Comparison of ENCODE assay signal across 26 cellular contexts in the genomic region with DNA sequence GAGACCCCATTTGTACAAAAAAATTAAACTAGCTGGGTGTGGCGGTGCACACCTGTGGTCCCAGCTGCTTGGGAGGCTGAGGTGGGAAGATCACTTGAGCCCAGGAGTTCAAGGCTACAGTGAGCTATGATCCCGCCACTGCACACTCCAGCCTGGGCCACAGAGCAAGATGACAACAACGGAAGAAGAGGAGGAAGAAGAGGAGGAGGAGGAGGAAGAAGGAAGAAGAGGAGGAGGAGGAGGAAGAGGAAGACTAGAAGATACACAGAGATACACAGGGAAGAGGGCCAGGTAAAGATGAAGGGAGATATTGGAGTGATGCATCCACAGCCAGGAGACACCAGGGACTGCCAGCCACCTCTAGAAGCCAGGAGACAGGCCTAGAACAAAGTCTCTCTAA.
"Had no signal": no experiment of that assay in that cellular context is flagged by ENCODE, and none has a peak within 500 bp of the region (broad histone marks: within the 10 kb centered on the region; RNA-seq: fewer than 3 reads in every experiment).

No MANE protein-coding gene starts in this region.

- ATAC-seq: effector memory CD8-positive, alpha-beta T cell; esophagus mucosa; gastrocnemius medialis; heart right ventricle; left cardiac atrium; left lung; left ventricle myocardium superior; lower lobe of right lung had no signal

- H3K27ac Mint-ChIP-seq: dendritic cell treated with granulocyte-macrophage colony-stimulating factor and Interleukin-4, amounts not matched to agents 40 ng/mL and 50 ng/mL, for 4 days; effector memory CD8-positive, alpha-beta T cell; endodermal cell; memory B cell had no signal

- H3K27me3 ChIP-seq: colonic mucosa, gastrocnemius medialis, heart right ventricle, left lung had no signal

- FAIRE-seq: endometrium, islet of Langerhans, keratinocyte had no signal

- H3K9me3 Mint-ChIP-seq: effector memory CD8-positive, alpha-beta T cell had no signal

- H3K4me1 Mint-ChIP-seq: endodermal cell, memory B cell had no signal

- H3K4me1 ChIP-seq: colonic mucosa, gastrocnemius medialis, heart right ventricle, left lung, lower lobe of right lung had no signal

- H3K27ac ChIP-seq: colonic mucosa, epithelial cell of prostate, gastrocnemius medialis, heart right ventricle, left lung, lower lobe of right lung had no signal

- H3K4me3 Mint-ChIP-seq: dendritic cell treated with granulocyte-macrophage colony-stimulating factor and Interleukin-4, amounts not matched to agents 40 ng/mL and 50 ng/mL, for 4 days; effector memory CD8-positive, alpha-beta T cell; endodermal cell; memory B cell had no signal

- H3K4me3 ChIP-seq: colonic mucosa, gastrocnemius medialis, heart right ventricle, left lung, lower lobe of right lung had no signal

- DNase-seq: cerebellar nuclear complex; colonic mucosa; cortex of kidney; effector CD8-positive, alpha-beta T cell; effector memory CD8-positive, alpha-beta T cell; endodermal cell; erythroblast; foreskin melanocyte; gastrocnemius medialis; glutamatergic neuron; head of caudate nucleus; heart right ventricle; hippocampal formation; left cardiac atrium; left lung; left ventricle myocardium superior; lower lobe of right lung; mesendoderm; midbrain had no signal

- H3K27me3 Mint-ChIP-seq: dendritic cell treated with granulocyte-macrophage colony-stimulating factor and Interleukin-4, amounts not matched to agents 40 ng/mL and 50 ng/mL, for 4 days had no signal

- H3K36me3 ChIP-seq: colonic mucosa, gastrocnemius medialis, heart right ventricle, left lung, lower lobe of right lung had no signal

- H3K9me3 ChIP-seq: colonic mucosa, gastrocnemius medialis, lower lobe of right lung had no signal
